4 cellular contexts compared by ENCODE assay signal in the genomic region with DNA sequence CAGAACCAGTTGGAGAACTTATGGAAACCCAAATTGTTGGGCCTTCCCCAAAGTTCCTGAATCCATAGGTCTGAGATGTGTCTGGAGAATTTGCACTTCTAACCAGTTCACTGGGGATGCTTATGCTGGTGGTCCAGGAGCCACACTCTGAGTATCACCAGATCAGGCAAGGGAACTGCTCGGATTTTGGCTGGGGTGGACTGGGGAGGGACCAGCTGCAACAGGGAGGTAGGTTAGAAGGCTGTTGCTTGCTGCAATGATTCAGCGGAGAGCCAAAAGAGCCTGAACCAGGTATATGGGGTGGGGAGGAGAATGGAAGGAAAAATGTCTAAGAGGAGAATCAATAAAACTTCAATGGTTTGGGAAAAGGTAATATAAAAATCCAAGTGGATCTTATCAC. TPM values are rescaled to one million over a fixed set of nuclear protein-coding genes. Genes with fewer than 3 reads are reported as not detected.
"Had no signal": no experiment of that assay in that cellular context is flagged by ENCODE, and none has a peak within 500 bp of the region (broad histone marks: within the 10 kb centered on the region; RNA-seq: fewer than 3 reads in every experiment).

No MANE protein-coding gene starts in this region.

- H3K4me3 ChIP-seq: GM12878 had no signal

- ATAC-seq: GM12878 had no signal

- DNase-seq: GDM1, GF-D8 had no signal

RNA-seq across cellular contexts. Expression of a gene that starts 45.9 kb away (rescaled TPM):
- total RNA-seq: G401 had no signal
